In the genomic region with DNA sequence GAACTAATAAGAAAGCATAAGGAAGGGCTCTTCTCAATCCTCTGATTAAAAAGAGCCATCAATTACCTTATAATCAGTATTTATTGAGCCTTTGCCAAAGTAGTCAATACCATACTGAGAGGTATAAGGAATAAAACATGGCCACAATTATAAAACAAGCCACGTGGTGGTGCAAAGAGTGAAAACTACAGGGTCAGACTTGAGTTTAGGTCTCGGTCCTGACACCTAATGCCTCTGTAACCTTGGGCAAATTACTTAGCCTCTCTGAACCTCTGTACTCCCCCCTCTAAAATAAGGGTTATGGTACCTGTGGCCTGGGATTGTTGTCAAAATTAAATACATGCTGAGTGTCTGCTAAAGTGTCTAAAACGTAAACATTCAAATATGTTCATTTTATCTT, we compare ENCODE assay signal across 21 cellular contexts. TPM values are rescaled to one million over a fixed set of nuclear protein-coding genes. Genes with fewer than 3 reads are reported as not detected.
"Had no signal": no experiment of that assay in that cellular context is flagged by ENCODE, and none has a peak within 500 bp of the region (broad histone marks: within the 10 kb centered on the region; RNA-seq: fewer than 3 reads in every experiment).

No MANE protein-coding gene starts in this region.

- H3K27me3 ChIP-seq: body of pancreas had no signal

- H3K36me3 ChIP-seq: left lung had no signal

- ATAC-seq: activated CD8-positive, alpha-beta T cell treated with anti-CD3 and anti-CD28 coated beads, Interleukin-2, amount 10 ng/mL, durations not matched to agents 7 days and 5 days; body of pancreas; left lung had no signal

- H3K9me3 ChIP-seq: body of pancreas, left lung had no signal

- DNase-seq: activated CD4-positive, alpha-beta T cell treated with anti-CD3 and anti-CD28 coated beads, Interleukin-2, amount 10 ng/mL, durations not matched to agents 7 days and 5 days; activated CD8-positive, alpha-beta T cell treated with anti-CD3 and anti-CD28 coated beads, Interleukin-2, amount 10 ng/mL, durations not matched to agents 7 days and 5 days; activated naive CD4-positive, alpha-beta T cell treated with anti-CD3 and anti-CD28 coated beads for 36 hours; activated T-cell treated with anti-CD3 and anti-CD28 coated beads, Interleukin-2, amount 50 U/mL, for 24 hours; body of pancreas; caudate nucleus; dorsolateral prefrontal cortex; kidney; left lung; occipital lobe; retina; stimulated activated CD8-positive, alpha-beta memory T cell treated with anti-CD3 and anti-CD28 coated beads, Interleukin-4, amount 100 ng/mL, for 48 hours; stimulated activated naive CD4-positive, alpha-beta T cell had no signal

- H3K4me1 ChIP-seq: body of pancreas had no signal

- H3K27ac ChIP-seq: body of pancreas, dorsolateral prefrontal cortex, epithelial cell of prostate, left lung had no signal

- H3K4me3 ChIP-seq: body of pancreas, dorsolateral prefrontal cortex, left lung had no signal

RNA-seq across cellular contexts. Expression of a gene that starts 11.8 kb away (rescaled TPM):
- total RNA-seq: activated CD4-positive, alpha-beta T cell treated with anti-CD3 and anti-CD28 coated beads, Interleukin-2, amount 10 ng/mL, durations not matched to agents 7 days and 5 days; activated CD8-positive, alpha-beta T cell treated with anti-CD3 and anti-CD28 coated beads, Interleukin-2, amount 10 ng/mL, durations not matched to agents 7 days and 5 days; body of pancreas; fibroblast of lung; left lung; myocyte; posterior vena cava; ureter had no signal
- polyA plus RNA-seq: fibroblast of lung, neural cell had no signal

RNA-seq across cellular contexts. Expression of a gene that starts 13.3 kb away (rescaled TPM):
- total RNA-seq: activated CD4-positive, alpha-beta T cell treated with anti-CD3 and anti-CD28 coated beads, Interleukin-2, amount 10 ng/mL, durations not matched to agents 7 days and 5 days; activated CD8-positive, alpha-beta T cell treated with anti-CD3 and anti-CD28 coated beads, Interleukin-2, amount 10 ng/mL, durations not matched to agents 7 days and 5 days; activated naive CD4-positive, alpha-beta T cell treated with anti-CD3 and anti-CD28 coated beads for 36 hours; body of pancreas; dorsolateral prefrontal cortex; fibroblast of lung; frontal cortex; kidney; left lung; lung microvascular endothelial cell; myocyte; occipital lobe; posterior vena cava; ureter had no signal
- polyA plus RNA-seq: fibroblast of lung, neural cell had no signal

RNA-seq across cellular contexts. Expression of a gene that starts 14.1 kb away (rescaled TPM):
- total RNA-seq: activated CD4-positive, alpha-beta T cell treated with anti-CD3 and anti-CD28 coated beads, Interleukin-2, amount 10 ng/mL, durations not matched to agents 7 days and 5 days; activated CD8-positive, alpha-beta T cell treated with anti-CD3 and anti-CD28 coated beads, Interleukin-2, amount 10 ng/mL, durations not matched to agents 7 days and 5 days; dorsolateral prefrontal cortex; fibroblast of lung; frontal cortex; left lung; lung microvascular endothelial cell; myocyte; occipital lobe; posterior vena cava; ureter had no signal
- polyA plus RNA-seq: fibroblast of lung, neural cell had no signal

RNA-seq across cellular contexts. Expression of a gene that starts 36.3 kb away (rescaled TPM):
- total RNA-seq: activated CD4-positive, alpha-beta T cell treated with anti-CD3 and anti-CD28 coated beads, Interleukin-2, amount 10 ng/mL, durations not matched to agents 7 days and 5 days; activated CD8-positive, alpha-beta T cell treated with anti-CD3 and anti-CD28 coated beads, Interleukin-2, amount 10 ng/mL, durations not matched to agents 7 days and 5 days; dorsolateral prefrontal cortex; fibroblast of lung; frontal cortex; lung microvascular endothelial cell; myocyte; occipital lobe; posterior vena cava had no signal
- polyA plus RNA-seq: fibroblast of lung, neural cell had no signal
